In the genomic region with DNA sequence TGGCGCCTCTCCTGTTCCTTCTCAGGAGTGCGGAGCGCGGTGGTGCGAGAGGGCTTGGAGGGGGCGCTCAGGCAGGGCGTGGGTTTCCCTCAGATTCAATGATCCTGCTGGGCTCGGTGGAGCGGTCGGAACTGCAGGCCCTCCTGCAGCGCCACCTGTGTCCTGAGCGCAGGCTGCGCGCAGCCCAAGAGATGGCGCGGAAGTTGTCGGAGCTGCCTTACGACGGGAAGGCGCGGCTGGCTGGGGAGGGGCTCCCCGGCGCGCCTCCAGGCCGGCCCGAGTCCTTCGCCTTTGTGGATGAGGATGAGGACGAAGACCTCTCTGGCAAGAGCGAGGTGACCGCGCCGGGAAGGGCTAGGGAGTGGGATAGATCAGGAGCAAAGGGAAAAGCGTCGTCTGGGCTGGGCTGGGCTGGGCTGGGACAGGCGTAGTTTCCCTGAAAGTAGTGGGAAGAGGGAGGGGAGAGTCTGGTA, we compare ENCODE assay signal across 1 cellular context.
A peak's percentile ranks its signal among the peaks of the same experiment; 100 is the strongest.
TF ChIP-seq lines count a peak whose summit lies in the region.

No MANE protein-coding gene starts in this region.

TF ChIP-seq in HEK293, 187 proteins besides CTCF, POLR2A, EP300 and RAD21 (continued from another document and continues in another):
- TF ChIP-seq, protein P1, sequence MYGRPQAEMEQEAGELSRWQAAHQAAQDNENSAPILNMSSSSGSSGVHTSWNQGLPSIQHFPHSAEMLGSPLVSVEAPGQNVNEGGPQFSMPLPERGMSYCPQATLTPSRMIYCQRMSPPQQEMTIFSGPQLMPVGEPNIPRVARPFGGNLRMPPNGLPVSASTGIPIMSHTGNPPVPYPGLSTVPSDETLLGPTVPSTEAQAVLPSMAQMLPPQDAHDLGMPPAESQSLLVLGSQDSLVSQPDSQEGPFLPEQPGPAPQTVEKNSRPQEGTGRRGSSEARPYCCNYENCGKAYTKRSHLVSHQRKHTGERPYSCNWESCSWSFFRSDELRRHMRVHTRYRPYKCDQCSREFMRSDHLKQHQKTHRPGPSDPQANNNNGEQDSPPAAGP (tag by site-specific recombination; IDR thresholded peaks at IDR 0.05) = peak; percentile 62; the same call in 1 of the 2 replicates
- TF ChIP-seq, protein P2, sequence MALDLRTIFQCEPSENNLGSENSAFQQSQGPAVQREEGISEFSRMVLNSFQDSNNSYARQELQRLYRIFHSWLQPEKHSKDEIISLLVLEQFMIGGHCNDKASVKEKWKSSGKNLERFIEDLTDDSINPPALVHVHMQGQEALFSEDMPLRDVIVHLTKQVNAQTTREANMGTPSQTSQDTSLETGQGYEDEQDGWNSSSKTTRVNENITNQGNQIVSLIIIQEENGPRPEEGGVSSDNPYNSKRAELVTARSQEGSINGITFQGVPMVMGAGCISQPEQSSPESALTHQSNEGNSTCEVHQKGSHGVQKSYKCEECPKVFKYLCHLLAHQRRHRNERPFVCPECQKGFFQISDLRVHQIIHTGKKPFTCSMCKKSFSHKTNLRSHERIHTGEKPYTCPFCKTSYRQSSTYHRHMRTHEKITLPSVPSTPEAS (tag by site-specific recombination; IDR thresholded peaks at IDR 0.05) = no peak
- TF ChIP-seq, protein P3, sequence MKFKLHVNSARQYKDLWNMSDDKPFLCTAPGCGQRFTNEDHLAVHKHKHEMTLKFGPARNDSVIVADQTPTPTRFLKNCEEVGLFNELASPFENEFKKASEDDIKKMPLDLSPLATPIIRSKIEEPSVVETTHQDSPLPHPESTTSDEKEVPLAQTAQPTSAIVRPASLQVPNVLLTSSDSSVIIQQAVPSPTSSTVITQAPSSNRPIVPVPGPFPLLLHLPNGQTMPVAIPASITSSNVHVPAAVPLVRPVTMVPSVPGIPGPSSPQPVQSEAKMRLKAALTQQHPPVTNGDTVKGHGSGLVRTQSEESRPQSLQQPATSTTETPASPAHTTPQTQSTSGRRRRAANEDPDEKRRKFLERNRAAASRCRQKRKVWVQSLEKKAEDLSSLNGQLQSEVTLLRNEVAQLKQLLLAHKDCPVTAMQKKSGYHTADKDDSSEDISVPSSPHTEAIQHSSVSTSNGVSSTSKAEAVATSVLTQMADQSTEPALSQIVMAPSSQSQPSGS (tag by site-specific recombination; IDR thresholded peaks at IDR 0.05; ENCODE audit: low read depth) = no peak
- TF ChIP-seq IKZF3 (tag by site-specific recombination; IDR thresholded peaks at IDR 0.05) = peak; percentile 33; the same call in 1 of the 2 replicates
- TF ChIP-seq, protein P4, sequence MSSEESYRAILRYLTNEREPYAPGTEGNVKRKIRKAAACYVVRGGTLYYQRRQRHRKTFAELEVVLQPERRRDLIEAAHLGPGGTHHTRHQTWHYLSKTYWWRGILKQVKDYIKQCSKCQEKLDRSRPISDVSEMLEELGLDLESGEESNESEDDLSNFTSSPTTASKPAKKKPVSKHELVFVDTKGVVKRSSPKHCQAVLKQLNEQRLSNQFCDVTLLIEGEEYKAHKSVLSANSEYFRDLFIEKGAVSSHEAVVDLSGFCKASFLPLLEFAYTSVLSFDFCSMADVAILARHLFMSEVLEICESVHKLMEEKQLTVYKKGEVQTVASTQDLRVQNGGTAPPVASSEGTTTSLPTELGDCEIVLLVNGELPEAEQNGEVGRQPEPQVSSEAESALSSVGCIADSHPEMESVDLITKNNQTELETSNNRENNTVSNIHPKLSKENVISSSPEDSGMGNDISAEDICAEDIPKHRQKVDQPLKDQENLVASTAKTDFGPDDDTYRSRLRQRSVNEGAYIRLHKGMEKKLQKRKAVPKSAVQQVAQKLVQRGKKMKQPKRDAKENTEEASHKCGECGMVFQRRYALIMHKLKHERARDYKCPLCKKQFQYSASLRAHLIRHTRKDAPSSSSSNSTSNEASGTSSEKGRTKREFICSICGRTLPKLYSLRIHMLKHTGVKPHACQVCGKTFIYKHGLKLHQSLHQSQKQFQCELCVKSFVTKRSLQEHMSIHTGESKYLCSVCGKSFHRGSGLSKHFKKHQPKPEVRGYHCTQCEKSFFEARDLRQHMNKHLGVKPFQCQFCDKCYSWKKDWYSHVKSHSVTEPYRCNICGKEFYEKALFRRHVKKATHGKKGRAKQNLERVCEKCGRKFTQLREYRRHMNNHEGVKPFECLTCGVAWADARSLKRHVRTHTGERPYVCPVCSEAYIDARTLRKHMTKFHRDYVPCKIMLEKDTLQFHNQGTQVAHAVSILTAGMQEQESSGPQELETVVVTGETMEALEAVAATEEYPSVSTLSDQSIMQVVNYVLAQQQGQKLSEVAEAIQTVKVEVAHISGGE (tag by site-specific recombination; conservative IDR thresholded peaks at IDR 0.05; ENCODE audit: low read depth) = 0 out of 2 replicates have a peak, but pooled peaks have one; percentile 18
- peak; percentile 67 for TF ChIP-seq SCRT2 (tag by site-specific recombination; IDR thresholded peaks at IDR 0.05)
- TF ChIP-seq, protein P5, sequence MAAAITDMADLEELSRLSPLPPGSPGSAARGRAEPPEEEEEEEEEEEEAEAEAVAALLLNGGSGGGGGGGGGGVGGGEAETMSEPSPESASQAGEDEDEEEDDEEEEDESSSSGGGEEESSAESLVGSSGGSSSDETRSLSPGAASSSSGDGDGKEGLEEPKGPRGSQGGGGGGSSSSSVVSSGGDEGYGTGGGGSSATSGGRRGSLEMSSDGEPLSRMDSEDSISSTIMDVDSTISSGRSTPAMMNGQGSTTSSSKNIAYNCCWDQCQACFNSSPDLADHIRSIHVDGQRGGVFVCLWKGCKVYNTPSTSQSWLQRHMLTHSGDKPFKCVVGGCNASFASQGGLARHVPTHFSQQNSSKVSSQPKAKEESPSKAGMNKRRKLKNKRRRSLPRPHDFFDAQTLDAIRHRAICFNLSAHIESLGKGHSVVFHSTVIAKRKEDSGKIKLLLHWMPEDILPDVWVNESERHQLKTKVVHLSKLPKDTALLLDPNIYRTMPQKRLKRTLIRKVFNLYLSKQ (tag by site-specific recombination; IDR thresholded peaks at IDR 0.05; ENCODE audit: borderline replicate concordance) = no peak
- TF ChIP-seq ZNF843 (tag by site-specific recombination; IDR thresholded peaks at IDR 0.05) = no peak
- 0 out of 2 replicates have a peak, but pooled peaks have one; percentile 39 for TF ChIP-seq KLF16 (tag by site-specific recombination; IDR thresholded peaks at IDR 0.05)
- no peak for TF ChIP-seq MEIS1 (CRISPR knock-in tag; IDR thresholded peaks at IDR 0.05; ENCODE audit: borderline replicate concordance)
- peak; percentile 54; the same call in 1 of the 2 replicates for TF ChIP-seq ZBTB20 (tag by site-specific recombination; IDR thresholded peaks at IDR 0.05)
- peak; percentile 98 for TF ChIP-seq ZBTB17 (tag by site-specific recombination; IDR thresholded peaks at IDR 0.05)
- TF ChIP-seq ZNF16 (tag by site-specific recombination; IDR thresholded peaks at IDR 0.05; ENCODE audit: low read depth) = no peak
- TF ChIP-seq, protein P6, sequence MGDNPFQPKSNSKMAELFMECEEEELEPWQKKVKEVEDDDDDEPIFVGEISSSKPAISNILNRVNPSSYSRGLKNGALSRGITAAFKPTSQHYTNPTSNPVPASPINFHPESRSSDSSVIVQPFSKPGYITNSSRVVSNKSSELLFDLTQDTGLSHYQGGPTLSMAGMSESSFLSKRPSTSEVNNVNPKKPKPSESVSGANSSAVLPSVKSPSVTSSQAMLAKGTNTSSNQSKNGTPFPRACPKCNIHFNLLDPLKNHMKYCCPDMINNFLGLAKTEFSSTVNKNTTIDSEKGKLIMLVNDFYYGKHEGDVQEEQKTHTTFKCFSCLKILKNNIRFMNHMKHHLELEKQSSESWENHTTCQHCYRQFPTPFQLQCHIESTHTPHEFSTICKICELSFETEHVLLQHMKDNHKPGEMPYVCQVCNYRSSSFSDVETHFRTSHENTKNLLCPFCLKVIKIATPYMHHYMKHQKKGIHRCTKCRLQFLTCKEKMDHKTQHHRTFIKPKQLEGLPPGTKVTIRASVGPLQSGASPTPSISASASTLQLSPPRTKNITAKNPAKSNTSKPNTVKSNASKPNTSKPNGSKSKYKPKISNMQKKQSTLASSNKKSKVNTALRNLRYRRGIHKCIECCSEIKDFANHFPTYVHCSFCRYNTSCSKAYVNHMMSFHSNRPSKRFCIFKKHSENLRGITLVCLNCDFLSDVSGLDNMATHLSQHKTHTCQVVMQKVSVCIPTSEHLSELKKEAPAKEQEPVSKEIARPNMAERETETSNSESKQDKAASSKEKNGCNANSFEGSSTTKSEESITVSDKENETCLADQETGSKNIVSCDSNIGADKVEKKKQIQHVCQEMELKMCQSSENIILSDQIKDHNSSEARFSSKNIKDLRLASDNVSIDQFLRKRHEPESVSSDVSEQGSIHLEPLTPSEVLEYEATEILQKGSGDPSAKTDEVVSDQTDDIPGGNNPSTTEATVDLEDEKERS (tag by site-specific recombination; IDR thresholded peaks at IDR 0.05) = no peak
- peak; percentile 79 for TF ChIP-seq ZNF335 (tag by site-specific recombination; conservative IDR thresholded peaks at IDR 0.05)
- no peak for TF ChIP-seq ZNF670 (tag by site-specific recombination; IDR thresholded peaks at IDR 0.05; ENCODE audit: low read depth)
- TF ChIP-seq ZEB2 (tag by site-specific recombination; IDR thresholded peaks at IDR 0.05) = peak; percentile 53; the same call in 1 of the 2 replicates
- peak; percentile 94 for TF ChIP-seq ZNF600 (tag by site-specific recombination; IDR thresholded peaks at IDR 0.05)
- TF ChIP-seq ZNF423 (tag by site-specific recombination; IDR thresholded peaks at IDR 0.05) = peak; percentile 62; the same call in 1 of the 2 replicates
- TF ChIP-seq ZNF768 (tag by site-specific recombination; IDR thresholded peaks at IDR 0.05) = peak; percentile 48; the same call in 1 of the 2 replicates
- TF ChIP-seq ZSCAN23 (tag by site-specific recombination; IDR thresholded peaks at IDR 0.05) = no peak
- TF ChIP-seq ZNF19 (tag by site-specific recombination; IDR thresholded peaks at IDR 0.05; ENCODE audit: low read depth) = no peak
- no peak for TF ChIP-seq ZNF664 (tag by site-specific recombination; IDR thresholded peaks at IDR 0.05)
- peak; percentile 63 for TF ChIP-seq EGR2 (tag by site-specific recombination; IDR thresholded peaks at IDR 0.05; ENCODE audit: low read depth)
- TF ChIP-seq ZNF561 (tag by site-specific recombination; IDR thresholded peaks at IDR 0.05; ENCODE audit: borderline replicate concordance) = peak; percentile 36; the same call in 1 of the 2 replicates
- peak; percentile 99 for TF ChIP-seq ZNF140 (tag by site-specific recombination; IDR thresholded peaks at IDR 0.05)
- TF ChIP-seq ZBTB8A (tag by site-specific recombination; IDR thresholded peaks at IDR 0.05) = peak; percentile 86
- peak; percentile 70; the same call in 1 of the 2 replicates for TF ChIP-seq ZNF2 (tag by site-specific recombination; IDR thresholded peaks at IDR 0.05)
- no peak for TF ChIP-seq ZNF544 (tag by site-specific recombination; IDR thresholded peaks at IDR 0.05)
- peak; percentile 56; the same call in 1 of the 2 replicates for TF ChIP-seq ZFHX2 (tag by site-specific recombination; conservative IDR thresholded peaks at IDR 0.05)
- no peak for TF ChIP-seq KLF1 (tag by site-specific recombination; IDR thresholded peaks at IDR 0.05)
- peak; percentile 87 for TF ChIP-seq GLIS2 (tag by site-specific recombination; IDR thresholded peaks at IDR 0.05)
- peak; percentile 24; the same call in 1 of the 2 replicates for TF ChIP-seq ZNF629 (tag by site-specific recombination; IDR thresholded peaks at IDR 0.05)
- TF ChIP-seq, protein P7, sequence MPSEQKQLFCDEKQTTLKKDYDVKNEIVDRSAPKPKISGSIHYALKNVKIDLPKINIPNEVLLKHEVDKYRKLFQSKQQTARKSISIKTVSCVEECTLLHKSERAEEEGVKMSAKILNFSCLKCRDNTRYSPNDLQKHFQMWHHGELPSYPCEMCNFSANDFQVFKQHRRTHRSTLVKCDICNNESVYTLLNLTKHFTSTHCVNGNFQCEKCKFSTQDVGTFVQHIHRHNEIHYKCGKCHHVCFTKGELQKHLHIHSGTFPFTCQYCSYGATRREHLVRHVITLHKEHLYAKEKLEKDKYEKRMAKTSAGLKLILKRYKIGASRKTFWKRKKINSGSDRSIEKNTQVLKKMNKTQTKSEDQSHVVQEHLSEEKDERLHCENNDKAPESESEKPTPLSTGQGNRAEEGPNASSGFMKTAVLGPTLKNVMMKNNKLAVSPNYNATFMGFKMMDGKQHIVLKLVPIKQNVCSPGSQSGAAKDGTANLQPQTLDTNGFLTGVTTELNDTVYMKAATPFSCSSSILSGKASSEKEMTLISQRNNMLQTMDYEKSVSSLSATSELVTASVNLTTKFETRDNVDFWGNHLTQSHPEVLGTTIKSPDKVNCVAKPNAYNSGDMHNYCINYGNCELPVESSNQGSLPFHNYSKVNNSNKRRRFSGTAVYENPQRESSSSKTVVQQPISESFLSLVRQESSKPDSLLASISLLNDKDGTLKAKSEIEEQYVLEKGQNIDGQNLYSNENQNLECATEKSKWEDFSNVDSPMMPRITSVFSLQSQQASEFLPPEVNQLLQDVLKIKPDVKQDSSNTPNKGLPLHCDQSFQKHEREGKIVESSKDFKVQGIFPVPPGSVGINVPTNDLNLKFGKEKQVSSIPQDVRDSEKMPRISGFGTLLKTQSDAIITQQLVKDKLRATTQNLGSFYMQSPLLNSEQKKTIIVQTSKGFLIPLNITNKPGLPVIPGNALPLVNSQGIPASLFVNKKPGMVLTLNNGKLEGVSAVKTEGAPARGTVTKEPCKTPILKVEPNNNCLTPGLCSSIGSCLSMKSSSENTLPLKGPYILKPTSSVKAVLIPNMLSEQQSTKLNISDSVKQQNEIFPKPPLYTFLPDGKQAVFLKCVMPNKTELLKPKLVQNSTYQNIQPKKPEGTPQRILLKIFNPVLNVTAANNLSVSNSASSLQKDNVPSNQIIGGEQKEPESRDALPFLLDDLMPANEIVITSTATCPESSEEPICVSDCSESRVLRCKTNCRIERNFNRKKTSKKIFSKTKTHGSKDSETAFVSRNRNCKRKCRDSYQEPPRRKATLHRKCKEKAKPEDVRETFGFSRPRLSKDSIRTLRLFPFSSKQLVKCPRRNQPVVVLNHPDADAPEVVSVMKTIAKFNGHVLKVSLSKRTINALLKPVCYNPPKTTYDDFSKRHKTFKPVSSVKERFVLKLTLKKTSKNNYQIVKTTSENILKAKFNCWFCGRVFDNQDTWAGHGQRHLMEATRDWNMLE (tag by site-specific recombination; conservative IDR thresholded peaks at IDR 0.05; ENCODE audit: low read depth) = 0 out of 2 replicates have a peak, but pooled peaks have one; percentile 26
- TF ChIP-seq, protein P8, sequence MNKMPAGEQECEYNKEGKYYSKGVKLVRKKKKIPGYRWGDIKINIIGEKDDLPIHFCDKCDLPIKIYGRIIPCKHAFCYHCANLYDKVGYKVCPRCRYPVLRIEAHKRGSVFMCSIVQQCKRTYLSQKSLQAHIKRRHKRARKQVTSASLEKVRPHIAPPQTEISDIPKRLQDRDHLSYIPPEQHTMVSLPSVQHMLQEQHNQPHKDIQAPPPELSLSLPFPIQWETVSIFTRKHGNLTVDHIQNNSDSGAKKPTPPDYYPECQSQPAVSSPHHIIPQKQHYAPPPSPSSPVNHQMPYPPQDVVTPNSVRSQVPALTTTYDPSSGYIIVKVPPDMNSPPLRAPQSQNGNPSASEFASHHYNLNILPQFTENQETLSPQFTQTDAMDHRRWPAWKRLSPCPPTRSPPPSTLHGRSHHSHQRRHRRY (tag by site-specific recombination; IDR thresholded peaks at IDR 0.05) = no peak
- peak; percentile 94 for TF ChIP-seq ZNF777 (tag by site-specific recombination; IDR thresholded peaks at IDR 0.05; ENCODE audit: borderline replicate concordance)
- TF ChIP-seq, protein P9, sequence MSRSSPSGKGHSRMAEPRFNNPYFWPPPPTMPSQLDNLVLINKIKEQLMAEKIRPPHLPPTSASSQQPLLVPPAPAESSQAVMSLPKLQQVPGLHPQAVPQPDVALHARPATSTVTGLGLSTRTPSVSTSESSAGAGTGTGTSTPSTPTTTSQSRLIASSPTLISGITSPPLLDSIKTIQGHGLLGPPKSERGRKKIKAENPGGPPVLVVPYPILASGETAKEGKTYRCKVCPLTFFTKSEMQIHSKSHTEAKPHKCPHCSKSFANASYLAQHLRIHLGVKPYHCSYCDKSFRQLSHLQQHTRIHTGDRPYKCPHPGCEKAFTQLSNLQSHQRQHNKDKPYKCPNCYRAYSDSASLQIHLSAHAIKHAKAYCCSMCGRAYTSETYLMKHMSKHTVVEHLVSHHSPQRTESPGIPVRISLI (tag by site-specific recombination; IDR thresholded peaks at IDR 0.05) = no peak
- TF ChIP-seq ZNF341 (tag by site-specific recombination; IDR thresholded peaks at IDR 0.05; ENCODE audit: low read depth) = peak; percentile 51
